17 cellular contexts compared by ENCODE assay signal in genomic region chr11:113026778-113027177, GRCh38.
"Had no signal": no experiment of that assay in that cellular context is flagged by ENCODE, and none has a peak within 500 bp of the region (broad histone marks: within the 10 kb centered on the region; RNA-seq: fewer than 3 reads in every experiment).

No MANE protein-coding gene starts in this region.

- FAIRE-seq: RCC 7860 had no signal

- DNase-seq: KBM-7, MV-4-11, NCI-H1048, NCI-H1105, NCI-H1417, NCI-H1436 treated with DMSO at 0.1 percent for 48 hours, NCI-H1694, NCI-H187 treated with DMSO at 0.1 percent for 48 hours, NCI-H2029 treated with DMSO at 0.1 percent for 48 hours, NCI-H2171, NCI-H226, NCI-H446 treated with DMSO at 0.1 percent for 48 hours, NCI-H510A treated with DMSO at 0.1 percent for 48 hours, NCI-H526, RPMI8226, SHP77 had no signal
